In genomic region chr17:56754523-56755208, GRCh38 we compare ENCODE assay signal across 1 cellular context.
TF ChIP-seq lines count a peak whose summit lies in the region.

No MANE protein-coding gene starts in this region.

TF ChIP-seq in H1, 55 proteins besides CTCF, POLR2A, EP300 and RAD21 (continued from another document):
- TF ChIP-seq CHD7 (IDR thresholded peaks at IDR 0.05; ENCODE audit: insufficient replicate concordance, low read length) (no peak), EZH2 (IDR thresholded peaks at IDR 0.05; ENCODE audit: low read depth, low read length, severe bottlenecking) (no peak)
